ENCODE assay signal across 13 cellular contexts in genomic region chr14:90278199-90279175, GRCh38.
"Had no signal": no experiment of that assay in that cellular context is flagged by ENCODE, and none has a peak within 500 bp of the region (broad histone marks: within the 10 kb centered on the region; RNA-seq: fewer than 3 reads in every experiment).

No MANE protein-coding gene starts in this region.

- H3K27ac Mint-ChIP-seq: activated CD4-positive, alpha-beta T cell treated with anti-CD3 and anti-CD28 coated beads, Interleukin-2, amount 10 ng/mL, durations not matched to agents 7 days and 5 days; activated naive CD8-positive, alpha-beta T cell treated with anti-CD3 and anti-CD28 coated beads, Interleukin-2, amount 10 ng/mL, durations not matched to agents 7 days and 5 days; naive thymus-derived CD8-positive, alpha-beta T cell had no signal

- H3K9me3 Mint-ChIP-seq: activated CD4-positive, alpha-beta T cell treated with anti-CD3 and anti-CD28 coated beads, Interleukin-2, amount 10 ng/mL, durations not matched to agents 7 days and 5 days; activated naive CD8-positive, alpha-beta T cell treated with anti-CD3 and anti-CD28 coated beads, Interleukin-2, amount 10 ng/mL, durations not matched to agents 7 days and 5 days; activated T-cell treated with anti-CD3 and anti-CD28 coated beads, Interleukin-2, amount 50 U/mL, for 4 hours; naive thymus-derived CD8-positive, alpha-beta T cell had no signal

- H3K4me3 Mint-ChIP-seq: activated CD4-positive, alpha-beta T cell treated with anti-CD3 and anti-CD28 coated beads, Interleukin-2, amount 10 ng/mL, durations not matched to agents 7 days and 5 days; activated naive CD8-positive, alpha-beta T cell treated with anti-CD3 and anti-CD28 coated beads, Interleukin-2, amount 10 ng/mL, durations not matched to agents 7 days and 5 days; activated T-cell treated with anti-CD3 and anti-CD28 coated beads, Interleukin-2, amount 50 U/mL, for 4 hours; naive thymus-derived CD8-positive, alpha-beta T cell had no signal

- H3K27me3 Mint-ChIP-seq: activated CD4-positive, alpha-beta T cell treated with anti-CD3 and anti-CD28 coated beads, Interleukin-2, amount 10 ng/mL, durations not matched to agents 7 days and 5 days; activated naive CD8-positive, alpha-beta T cell treated with anti-CD3 and anti-CD28 coated beads, Interleukin-2, amount 10 ng/mL, durations not matched to agents 7 days and 5 days; naive thymus-derived CD8-positive, alpha-beta T cell had no signal

- DNase-seq: activated CD4-positive, alpha-beta T cell treated with anti-CD3 and anti-CD28 coated beads, Interleukin-2, amount 10 ng/mL, durations not matched to agents 7 days and 5 days; activated CD4-positive, CD25-positive, alpha-beta regulatory T cell; activated gamma-delta T cell treated with Interleukin-2 at 50 U/mL for 16 hours; activated naive CD8-positive, alpha-beta T cell treated with anti-CD3 and anti-CD28 coated beads, Interleukin-2, amount 10 ng/mL, durations not matched to agents 7 days and 5 days; activated T-cell treated with anti-CD3 and anti-CD28 coated beads, Interleukin-2, amount 50 U/mL, for 4 hours; effector CD4-positive, alpha-beta T cell; hippocampal formation; mucosa of descending colon; naive thymus-derived CD8-positive, alpha-beta T cell; stimulated activated CD4-positive, alpha-beta T cell treated with anti-CD3 and anti-CD28 coated beads, Interleukin-4, amount 100 ng/mL, for 24 hours; T-helper 2 cell had no signal

- ATAC-seq: activated T-cell treated with anti-CD3 and anti-CD28 coated beads, Interleukin-2, amount 50 U/mL, for 4 hours; gastroesophageal sphincter; mucosa of descending colon; naive thymus-derived CD8-positive, alpha-beta T cell; SK-N-SH treated with all-trans-retinoic acid at 6 μM for 48 hours had no signal
